ENCODE assay signal across 17 cellular contexts in the genomic region with DNA sequence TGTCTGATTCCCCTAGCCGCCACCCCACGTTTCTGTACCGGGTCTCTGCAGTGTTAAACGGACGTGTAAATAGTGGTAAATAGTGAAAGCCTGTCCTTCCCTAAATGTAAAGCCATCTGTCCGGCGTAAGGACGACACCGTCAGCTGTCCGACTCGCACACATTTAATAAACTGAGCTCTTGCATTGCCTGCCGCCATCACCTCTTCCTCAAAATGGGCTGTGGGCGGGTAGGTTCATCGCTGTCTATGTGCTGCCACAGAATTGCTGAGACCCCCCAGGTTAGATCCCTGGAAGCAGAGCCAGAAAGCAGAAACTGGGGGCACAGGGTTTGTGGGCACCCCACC. TPM values are rescaled to one million over a fixed set of nuclear protein-coding genes. Genes with fewer than 3 reads are reported as not detected.
DNase-seq lines count a peak whose midpoint lies in the region; ATAC-seq, FAIRE-seq and TF ChIP-seq lines count a peak whose summit lies in the region.
"Had no signal": no experiment of that assay in that cellular context is flagged by ENCODE, and none has a peak within 500 bp of the region (broad histone marks: within the 10 kb centered on the region; RNA-seq: fewer than 3 reads in every experiment).

No MANE protein-coding gene starts in this region.

- H3K79me2 ChIP-seq in HepG2 (ENCODE audit: insufficient read depth, low read length), result peaks cover 9% of the 10 kb centered on the region

- H3K9me3 ChIP-seq in HepG2 (ENCODE audit: low read length), result no peaks in the 10 kb centered on the region
- no peaks in the 10 kb centered on the region for H3K9me3 ChIP-seq in right lobe of liver
- H3K9me3 ChIP-seq: SK-N-SH, upper lobe of right lung had no signal

- H3K4me3 ChIP-seq in HepG2 (replicated peaks in 1 of 3; ENCODE audit: insufficient read depth in 1 of 3, low read depth in 2 of 3, low read length in 3 of 3) (no peak overlapping the region), right lobe of liver (no peak overlapping the region)
- H3K4me3 ChIP-seq: GM23248, lung, upper lobe of right lung had no signal

- in situ Hi-C loops in HepG2 (cut with HindIII; ENCODE audit: extremely low pct_ligation_motif_present, low pct_unique_long_range_greater_than_20kb), result no loop called here

- CTCF ChIA-PET in HepG2 (lab: Yijun Ruan, JAX; ENCODE audit: low intra/inter-chr PET ratio, low total read pairs), result no interaction called here

- FAIRE-seq in HepG2 (lab: Jason Lieb, UNC), result no peak
- FAIRE-seq: GM18507 had no signal

- H3K27me3 ChIP-seq in HepG2 (ENCODE audit: control insufficient read depth in 1 of 2, insufficient read depth in 2 of 2, low read length in 2 of 2), result no peaks in the 10 kb centered on the region
- H3K27me3 ChIP-seq in right lobe of liver, result peaks cover 0 to 27% of the 10 kb centered on the region in 2 donors

- TF ChIP-seq CTCF in HepG2 (CRISPR knock-in tag; IDR thresholded peaks at IDR 0.05), result no peak
- no peak for TF ChIP-seq CTCF in right lobe of liver (IDR thresholded peaks at IDR 0.05)

- POLR2A ChIA-PET in HepG2 (lab: Yijun Ruan, JAX), result no interaction called here

- 95% methylated on average over 14 of the region's 14 CpGs for WGBS in HepG2 (ENCODE audit: low lambda C conversion rate)
- 70% methylated on average over 9 of the region's 14 CpGs for WGBS in right lobe of liver (ENCODE audit: insufficient coverage, low coverage, low lambda C conversion rate, missing lambda C conversion rate)

- no TSS peak for BruUV-seq in HepG2 (replicated peaks; lab: Mats Ljungman, UMichigan)

- no peak for TF ChIP-seq RAD21 in HepG2 (CRISPR knock-in tag; IDR thresholded peaks at IDR 0.05)

- no peak overlapping the region for H3K4me2 ChIP-seq in HepG2 (ENCODE audit: low read depth, low read length)
- H3K4me2 ChIP-seq: SK-N-SH had no signal

- H3K4me1 ChIP-seq in HepG2 (ENCODE audit: insufficient read depth, low read length), result peaks cover 38% of the 10 kb centered on the region
- H3K4me1 ChIP-seq in right lobe of liver, result peaks cover 0 to 40% (median 12%) of the 10 kb centered on the region in 4 donors

- TF ChIP-seq EP300 in HepG2 (IDR thresholded peaks at IDR 0.05; ENCODE audit: low read depth in 2 of 2, low read length in 2 of 2) (no peak), HepG2 (CRISPR knock-in tag; IDR thresholded peaks at IDR 0.05; ENCODE audit: borderline replicate concordance) (no peak)

- no peak overlapping the region for H2AFZ ChIP-seq in HepG2 (ENCODE audit: low read length)
- H2AFZ ChIP-seq: GM23248 had no signal

- DNase-seq in HepG2 (ENCODE audit: low spot score) (no peak), right lobe of liver (no peak), AG20443 (ENCODE audit: low spot score) (no peak), NCI-H2081 (lab: John Stamatoyannopoulos, UW) (no peak)
- DNase-seq: activated CD4-positive, alpha-beta T cell treated with anti-CD3 and anti-CD28 coated beads, Interleukin-2, amount 10 ng/mL, durations not matched to agents 7 days and 5 days; amniotic stem cell; CD8-positive, alpha-beta memory T cell; effector memory CD8-positive, alpha-beta T cell; GM23248; NK-92 treated with Interleukin-12 subunit alpha and Interleukin-12 subunit beta, amount 100 ng/mL, for 24 hours; stimulated activated CD4-positive, alpha-beta T cell treated with anti-CD3 and anti-CD28 coated beads, Interleukin-2, amount 100 ng/mL, for 24 hours; upper lobe of right lung had no signal

- intact Hi-C loops in HepG2 (cut with micrococcal nuclease; ENCODE audit: unreplicated experiment), result no loop called here
- intact Hi-C loops in right lobe of liver (cut with DNase I), result no loop called here

- peaks cover 12% of the 10 kb centered on the region for H4K20me1 ChIP-seq in HepG2 (ENCODE audit: insufficient read depth, low read length)

- ATAC-seq in HepG2 (no peak), right lobe of liver (no peak), HG03469 (IDR thresholded peaks at IDR 0.05; ENCODE audit: unreplicated experiment) (no peak)
- ATAC-seq: effector memory CD8-positive, alpha-beta T cell; upper lobe of right lung had no signal

- H3K27ac ChIP-seq in HepG2 (ENCODE audit: extremely low read length, insufficient read depth, low read length) (no peak overlapping the region), right lobe of liver (no peak overlapping the region), cingulate gyrus (ENCODE audit: low read depth, low read length) (peak overlapping the region; percentile 10)
- H3K27ac ChIP-seq: GM23248, upper lobe of right lung had no signal

- H3K36me3 ChIP-seq in HepG2 (replicated peaks in 1 of 2; ENCODE audit: control insufficient read depth in 1 of 2, insufficient read depth in 2 of 2, low read length in 2 of 2) (peaks cover 2 to 8% of the 10 kb centered on the region in 2 experiments; a peak in 3 of 5 replicates), right lobe of liver (no peaks in the 10 kb centered on the region)
- H3K36me3 ChIP-seq: upper lobe of right lung had no signal

- H3K9ac ChIP-seq in HepG2 (ENCODE audit: insufficient read depth, low read depth, low read length), result no peak overlapping the region
- H3K9ac ChIP-seq: GM23248, SK-N-SH had no signal

- TF ChIP-seq POLR2A in HepG2 (IDR thresholded peaks at IDR 0.05; ENCODE audit: insufficient read depth in 1 of 2, low read depth in 2 of 2, low read length in 2 of 2) (no peak), right lobe of liver (IDR thresholded peaks at IDR 0.05) (no peak)

RNA-seq across cellular contexts. Expression of a gene that starts 6.0 kb away (rescaled TPM):
- total RNA-seq in HepG2 (2016; rRNA removed; fragmentation: Illumina TruSeq; extraction: Trizol) (32.3 and 32.4 TPM in 2 replicates), right lobe of liver (10 to 100 TPM; 12.2 to 32.7 (median 15.3) TPM)
- total RNA-seq in HepG2 (2016; cell fraction: cytosol; rRNA removed; fragmentation: Illumina TruSeq; extraction: Trizol; ENCODE audit: low read depth), result 11.9 and 13.3 TPM in 2 replicates
- 34.4 and 35.4 TPM in 2 replicates for total RNA-seq in HepG2 (2016; cell fraction: insoluble cytoplasmic fraction; rRNA removed; fragmentation: Illumina TruSeq; extraction: Trizol)
- 33.2 and 36.2 TPM in 2 replicates for total RNA-seq in HepG2 (2016; cell fraction: membrane; rRNA removed; fragmentation: Illumina TruSeq; extraction: Trizol)
- total RNA-seq in HepG2 (2016; cell fraction: nucleus; rRNA removed; fragmentation: Illumina TruSeq; extraction: Trizol), result 15.1 and 17.1 TPM in 2 replicates
- polyA plus RNA-seq in HepG2 (2011; rRNA removed), result 14.2 and 19.5 TPM in 2 replicates
- 18.3 and 24.5 TPM in 2 replicates for polyA plus RNA-seq in HepG2 (2011; cell fraction: cytosol; rRNA removed)
- polyA plus RNA-seq in HepG2 (2011; cell fraction: nucleus; rRNA removed), result 33.5 and 34.3 TPM in 2 replicates
- polyA plus RNA-seq in HepG2 (2012), result 9.6 and 14.8 TPM in 2 replicates
- polyA plus RNA-seq in HepG2 (2016; cell fraction: cytosol; fragmentation: Illumina TruSeq; extraction: Trizol; ENCODE audit: low read depth), result 11.7 and 15.7 TPM in 2 replicates
- polyA plus RNA-seq in HepG2 (2016; cell fraction: insoluble cytoplasmic fraction; fragmentation: Illumina TruSeq; extraction: Trizol; ENCODE audit: low read depth), result 31.7 and 32.0 TPM in 2 replicates
- polyA plus RNA-seq in HepG2 (2016; cell fraction: membrane; fragmentation: Illumina TruSeq; extraction: Trizol; ENCODE audit: low read depth), result 25.3 and 26.3 TPM in 2 replicates
- 30.3 and 33.5 TPM in 2 replicates for polyA plus RNA-seq in HepG2 (2016; cell fraction: nucleus; fragmentation: Illumina TruSeq; extraction: Trizol; ENCODE audit: insufficient read depth, low read depth)
- polyA minus RNA-seq in HepG2 (2011; rRNA and poly(A)+ RNA removed; ENCODE audit: low replicate concordance), result 15.8 and 20.8 TPM in 2 replicates
- 8.7 and 9.4 TPM in 2 replicates for polyA minus RNA-seq in HepG2 (2011; cell fraction: cytosol; rRNA and poly(A)+ RNA removed)
- 13.3 and 13.6 TPM in 2 replicates for polyA minus RNA-seq in HepG2 (2011; cell fraction: nucleus; rRNA and poly(A)+ RNA removed)

RNA-seq across cellular contexts. Expression of a gene that starts 17.1 kb away (rescaled TPM):
- total RNA-seq in HepG2 (2016; rRNA removed; fragmentation: Illumina TruSeq; extraction: Trizol), result 0.52 and 2.0 TPM in 2 replicates
- total RNA-seq in HepG2 (2016; cell fraction: cytosol; rRNA removed; fragmentation: Illumina TruSeq; extraction: Trizol; ENCODE audit: low read depth), result 0.91 and 1.2 TPM in 2 replicates
- 1.1 and 1.5 TPM in 2 replicates for total RNA-seq in HepG2 (2016; cell fraction: insoluble cytoplasmic fraction; rRNA removed; fragmentation: Illumina TruSeq; extraction: Trizol)
- total RNA-seq in HepG2 (2016; cell fraction: membrane; rRNA removed; fragmentation: Illumina TruSeq; extraction: Trizol), result 1.5 and 2.0 TPM in 2 replicates
- 1.7 and 3.6 TPM in 2 replicates for total RNA-seq in HepG2 (2016; cell fraction: nucleus; rRNA removed; fragmentation: Illumina TruSeq; extraction: Trizol)
- polyA plus RNA-seq in HepG2 (2011; rRNA removed), result 2.7 and 3.1 TPM in 2 replicates
- polyA plus RNA-seq in HepG2 (2011; cell fraction: cytosol; rRNA removed), result 0.73 and 1.2 TPM in 2 replicates
- polyA plus RNA-seq in HepG2 (2011; cell fraction: nucleus; rRNA removed), result 62.7 and 100 TPM in 2 replicates
- polyA plus RNA-seq in HepG2 (2012), result 2.9 and 3.0 TPM in 2 replicates
- 0.60 and 0.88 TPM in 2 replicates for polyA plus RNA-seq in HepG2 (2016; cell fraction: cytosol; fragmentation: Illumina TruSeq; extraction: Trizol; ENCODE audit: low read depth)
- polyA plus RNA-seq in HepG2 (2016; cell fraction: insoluble cytoplasmic fraction; fragmentation: Illumina TruSeq; extraction: Trizol; ENCODE audit: low read depth), result 0.61 and 1.1 TPM in 2 replicates
- 1.2 TPM in 2 replicates for polyA plus RNA-seq in HepG2 (2016; cell fraction: membrane; fragmentation: Illumina TruSeq; extraction: Trizol; ENCODE audit: low read depth)
- 11.8 and 12.9 TPM in 2 replicates for polyA plus RNA-seq in HepG2 (2016; cell fraction: nucleus; fragmentation: Illumina TruSeq; extraction: Trizol; ENCODE audit: insufficient read depth, low read depth)
- 0.84 and 1.6 TPM in 2 replicates for polyA minus RNA-seq in HepG2 (2011; rRNA and poly(A)+ RNA removed; ENCODE audit: low replicate concordance)
- 0.88 and 1.6 TPM in 2 replicates for polyA minus RNA-seq in HepG2 (2011; cell fraction: cytosol; rRNA and poly(A)+ RNA removed)
- polyA minus RNA-seq in HepG2 (2011; cell fraction: nucleus; rRNA and poly(A)+ RNA removed), result 1.7 and 4.6 TPM in 2 replicates
- total RNA-seq in right lobe of liver, result 1 to 10 TPM; 2.0 to 8.0 (median 3.6) TPM

RNA-seq across cellular contexts. Expression of a gene that starts 18.0 kb away (rescaled TPM):
- total RNA-seq in HepG2 (2016; rRNA removed; fragmentation: Illumina TruSeq; extraction: Trizol) (15.6 and 28.8 TPM in 2 replicates), right lobe of liver (100 to 1,000 TPM; 113 to 218 (median 177) TPM)
- 21.2 and 31.3 TPM in 2 replicates for total RNA-seq in HepG2 (2016; cell fraction: cytosol; rRNA removed; fragmentation: Illumina TruSeq; extraction: Trizol; ENCODE audit: low read depth)
- 13.3 and 31.5 TPM in 2 replicates for total RNA-seq in HepG2 (2016; cell fraction: insoluble cytoplasmic fraction; rRNA removed; fragmentation: Illumina TruSeq; extraction: Trizol)
- total RNA-seq in HepG2 (2016; cell fraction: membrane; rRNA removed; fragmentation: Illumina TruSeq; extraction: Trizol), result 21.8 and 29.6 TPM in 2 replicates
- total RNA-seq in HepG2 (2016; cell fraction: nucleus; rRNA removed; fragmentation: Illumina TruSeq; extraction: Trizol), result 22.0 and 24.7 TPM in 2 replicates
- 10.0 and 17.3 TPM in 2 replicates for polyA plus RNA-seq in HepG2 (2011; rRNA removed)
- polyA plus RNA-seq in HepG2 (2011; cell fraction: cytosol; rRNA removed), result 10.9 and 13.3 TPM in 2 replicates
- 15.2 and 19.3 TPM in 2 replicates for polyA plus RNA-seq in HepG2 (2011; cell fraction: nucleus; rRNA removed)
- polyA plus RNA-seq in HepG2 (2012), result 31.7 and 32.2 TPM in 2 replicates
- polyA plus RNA-seq in HepG2 (2016; cell fraction: cytosol; fragmentation: Illumina TruSeq; extraction: Trizol; ENCODE audit: low read depth), result 40.3 and 49.6 TPM in 2 replicates
- polyA plus RNA-seq in HepG2 (2016; cell fraction: insoluble cytoplasmic fraction; fragmentation: Illumina TruSeq; extraction: Trizol; ENCODE audit: low read depth), result 23.2 and 29.9 TPM in 2 replicates
- 43.0 and 49.7 TPM in 2 replicates for polyA plus RNA-seq in HepG2 (2016; cell fraction: membrane; fragmentation: Illumina TruSeq; extraction: Trizol; ENCODE audit: low read depth)
- polyA plus RNA-seq in HepG2 (2016; cell fraction: nucleus; fragmentation: Illumina TruSeq; extraction: Trizol; ENCODE audit: insufficient read depth, low read depth), result 65.9 and 70.0 TPM in 2 replicates
- polyA minus RNA-seq in HepG2 (2011; rRNA and poly(A)+ RNA removed; ENCODE audit: low replicate concordance), result 7.1 and 14.8 TPM in 2 replicates
- 12.4 and 14.4 TPM in 2 replicates for polyA minus RNA-seq in HepG2 (2011; cell fraction: cytosol; rRNA and poly(A)+ RNA removed)
- 3.5 and 3.6 TPM in 2 replicates for polyA minus RNA-seq in HepG2 (2011; cell fraction: nucleus; rRNA and poly(A)+ RNA removed)

RNA-seq across cellular contexts. Expression of a gene that starts 23.1 kb away (rescaled TPM):
- total RNA-seq in HepG2 (2016; rRNA removed; fragmentation: Illumina TruSeq; extraction: Trizol) (0.22 TPM in 1 of 2 replicates, not detected in the other), right lobe of liver (under 1 TPM in 3 of 6 experiments, not detected in 3; 0.06 to 0.13 (median 0.06) TPM)
- total RNA-seq in HepG2 (2016; cell fraction: cytosol; rRNA removed; fragmentation: Illumina TruSeq; extraction: Trizol; ENCODE audit: low read depth), result under 0.01 TPM in 1 of 2 replicates, not detected in the other
- total RNA-seq in HepG2 (2016; cell fraction: insoluble cytoplasmic fraction; rRNA removed; fragmentation: Illumina TruSeq; extraction: Trizol), result 0.02 and 0.27 TPM in 2 replicates
- 0.24 TPM in 1 of 2 replicates, not detected in the other for total RNA-seq in HepG2 (2016; cell fraction: membrane; rRNA removed; fragmentation: Illumina TruSeq; extraction: Trizol)
- total RNA-seq in HepG2 (2016; cell fraction: nucleus; rRNA removed; fragmentation: Illumina TruSeq; extraction: Trizol), result 0.25 and 0.28 TPM in 2 replicates
- polyA plus RNA-seq in HepG2 (2011; rRNA removed), result 0.08 and 0.16 TPM in 2 replicates
- polyA plus RNA-seq in HepG2 (2011; cell fraction: cytosol; rRNA removed), result 0.04 and 0.07 TPM in 2 replicates
- polyA plus RNA-seq in HepG2 (2011; cell fraction: nucleus; rRNA removed), result 0.37 and 0.61 TPM in 2 replicates
- 0.11 and 0.28 TPM in 2 replicates for polyA plus RNA-seq in HepG2 (2012)
- not detected in 2 replicates for polyA plus RNA-seq in HepG2 (2016; cell fraction: cytosol; fragmentation: Illumina TruSeq; extraction: Trizol; ENCODE audit: low read depth)
- not detected in 2 replicates for polyA plus RNA-seq in HepG2 (2016; cell fraction: insoluble cytoplasmic fraction; fragmentation: Illumina TruSeq; extraction: Trizol; ENCODE audit: low read depth)
- not detected in 2 replicates for polyA plus RNA-seq in HepG2 (2016; cell fraction: membrane; fragmentation: Illumina TruSeq; extraction: Trizol; ENCODE audit: low read depth)
- 0.18 and 0.40 TPM in 2 replicates for polyA plus RNA-seq in HepG2 (2016; cell fraction: nucleus; fragmentation: Illumina TruSeq; extraction: Trizol; ENCODE audit: insufficient read depth, low read depth)
- polyA minus RNA-seq in HepG2 (2011; rRNA and poly(A)+ RNA removed; ENCODE audit: low replicate concordance), result 0.40 and 0.77 TPM in 2 replicates
- 0.35 and 0.49 TPM in 2 replicates for polyA minus RNA-seq in HepG2 (2011; cell fraction: cytosol; rRNA and poly(A)+ RNA removed)
- 0.52 and 0.75 TPM in 2 replicates for polyA minus RNA-seq in HepG2 (2011; cell fraction: nucleus; rRNA and poly(A)+ RNA removed)
- polyA plus RNA-seq: CD8-positive, alpha-beta memory T cell had no signal

RNA-seq across cellular contexts. Expression of a gene that starts 34.8 kb away (rescaled TPM):
- total RNA-seq in HepG2 (2016; rRNA removed; fragmentation: Illumina TruSeq; extraction: Trizol), result 695 and 780 TPM in 2 replicates
- total RNA-seq in HepG2 (2016; cell fraction: cytosol; rRNA removed; fragmentation: Illumina TruSeq; extraction: Trizol; ENCODE audit: low read depth), result 693 and 734 TPM in 2 replicates
- 654 and 886 TPM in 2 replicates for total RNA-seq in HepG2 (2016; cell fraction: insoluble cytoplasmic fraction; rRNA removed; fragmentation: Illumina TruSeq; extraction: Trizol)
- 967 and 1,125 TPM in 2 replicates for total RNA-seq in HepG2 (2016; cell fraction: membrane; rRNA removed; fragmentation: Illumina TruSeq; extraction: Trizol)
- 240 and 299 TPM in 2 replicates for total RNA-seq in HepG2 (2016; cell fraction: nucleus; rRNA removed; fragmentation: Illumina TruSeq; extraction: Trizol)
- 1,411 and 1,504 TPM in 2 replicates for polyA plus RNA-seq in HepG2 (2011; rRNA removed)
- 2,214 and 3,196 TPM in 2 replicates for polyA plus RNA-seq in HepG2 (2011; cell fraction: cytosol; rRNA removed)
- polyA plus RNA-seq in HepG2 (2011; cell fraction: nucleus; rRNA removed), result 923 and 1,023 TPM in 2 replicates
- 1,504 and 2,202 TPM in 2 replicates for polyA plus RNA-seq in HepG2 (2012)
- 1,868 and 2,054 TPM in 2 replicates for polyA plus RNA-seq in HepG2 (2016; cell fraction: cytosol; fragmentation: Illumina TruSeq; extraction: Trizol; ENCODE audit: low read depth)
- polyA plus RNA-seq in HepG2 (2016; cell fraction: insoluble cytoplasmic fraction; fragmentation: Illumina TruSeq; extraction: Trizol; ENCODE audit: low read depth), result 1,628 and 1,692 TPM in 2 replicates
- 2,328 and 2,419 TPM in 2 replicates for polyA plus RNA-seq in HepG2 (2016; cell fraction: membrane; fragmentation: Illumina TruSeq; extraction: Trizol; ENCODE audit: low read depth)
- 895 and 898 TPM in 2 replicates for polyA plus RNA-seq in HepG2 (2016; cell fraction: nucleus; fragmentation: Illumina TruSeq; extraction: Trizol; ENCODE audit: insufficient read depth, low read depth)
- 538 and 916 TPM in 2 replicates for polyA minus RNA-seq in HepG2 (2011; rRNA and poly(A)+ RNA removed; ENCODE audit: low replicate concordance)
- polyA minus RNA-seq in HepG2 (2011; cell fraction: cytosol; rRNA and poly(A)+ RNA removed), result 647 and 682 TPM in 2 replicates
- polyA minus RNA-seq in HepG2 (2011; cell fraction: nucleus; rRNA and poly(A)+ RNA removed), result 109 and 140 TPM in 2 replicates
- total RNA-seq in right lobe of liver, result 1,000 to 10,000 TPM in 2 of 6 experiments, 100 to 1,000 TPM in 4; 334 to 1,615 (median 355) TPM
